ENCODE assay signal across 20 cellular contexts in genomic region chr16:1820096-1820972, GRCh38. TPM values are rescaled to one million over a fixed set of nuclear protein-coding genes. Genes with fewer than 3 reads are reported as not detected.
"Had no signal": no experiment of that assay in that cellular context is flagged by ENCODE, and none has a peak within 500 bp of the region (broad histone marks: within the 10 kb centered on the region; RNA-seq: fewer than 3 reads in every experiment).

No MANE protein-coding gene starts in this region.

- H3K4me1 ChIP-seq: prostate gland had no signal

- ATAC-seq: activated naive CD8-positive, alpha-beta T cell treated with anti-CD3 and anti-CD28 coated beads, Interleukin-2, amount 50 U/mL, for 24 hours; mucosa of descending colon; natural killer cell; sciatic nerve; T-helper 17 cell had no signal

- H3K27me3 ChIP-seq: cardiac muscle cell, thyroid gland, vagina had no signal

- H3K4me3 ChIP-seq: cardiac muscle cell, coronary artery, mucosa of descending colon, prostate gland, thyroid gland, vagina had no signal

- DNase-seq: activated CD4-positive, alpha-beta T cell treated with anti-CD3 and anti-CD28 coated beads, Interleukin-2, amount 50 U/mL, for 48 hours; activated CD4-positive, CD25-positive, alpha-beta regulatory T cell treated with anti-CD3 and anti-CD28 coated beads, Interleukin-2, amount 50 U/mL, for 72 hours; activated gamma-delta T cell treated with Interleukin-2 at 50 U/mL for 16 hours; activated naive CD8-positive, alpha-beta T cell treated with anti-CD3 and anti-CD28 coated beads, Interleukin-2, amount 50 U/mL, for 24 hours; activated T-cell treated with anti-CD3 and anti-CD28 coated beads, Interleukin-2, amount 50 U/mL, for 48 hours; effector memory CD4-positive, alpha-beta T cell; mammary epithelial cell; mucosa of descending colon; natural killer cell; nucleus accumbens; stimulated activated CD4-positive, alpha-beta T cell treated with anti-CD3 and anti-CD28 coated beads, Interleukin-12 subunit alpha, Interleukin-12 subunit beta, amount 100 ng/mL, for 4 hours; stimulated activated CD4-positive, alpha-beta T cell treated with anti-CD3 and anti-CD28 coated beads, Interleukin-2, amount 100 ng/mL, for 48 hours; T-helper 17 cell; thyroid gland had no signal

- H3K9me3 ChIP-seq: mucosa of descending colon, prostate gland, thyroid gland, vagina had no signal

- H3K27ac ChIP-seq: cardiac muscle cell, coronary artery, prostate gland, thyroid gland, vagina had no signal

RNA-seq across cellular contexts. Expression of gene IGFALS, which starts 26.8 kb away (rescaled TPM):
- total RNA-seq: astrocyte, mammary epithelial cell, vagina had no signal
